ENCODE assay signal across 1 cellular context in the genomic region with DNA sequence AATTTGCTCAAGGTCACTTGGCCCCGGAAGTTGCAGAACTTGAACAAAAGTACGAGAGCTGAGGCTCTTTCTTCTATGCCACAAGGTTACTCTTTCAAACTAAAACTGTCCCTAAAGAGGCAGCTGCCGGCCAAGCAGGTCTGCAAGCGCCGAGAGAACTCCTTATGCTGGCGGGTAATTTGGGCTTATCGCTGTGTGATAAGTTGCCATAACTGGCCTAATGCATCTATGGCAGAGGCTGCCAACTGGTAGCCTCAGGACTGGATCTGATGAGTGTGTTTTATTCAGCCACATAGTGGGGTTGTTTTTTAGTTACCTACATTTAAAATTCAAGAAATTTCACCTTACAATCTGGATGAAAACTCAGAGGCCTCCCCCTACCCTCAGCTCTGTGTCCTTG.
TF ChIP-seq lines count a peak whose summit lies in the region.

No MANE protein-coding gene starts in this region.

TF ChIP-seq in SK-N-SH, 30 proteins besides CTCF, POLR2A, EP300 and RAD21 (continued from another document):
- TF ChIP-seq, protein P1, sequence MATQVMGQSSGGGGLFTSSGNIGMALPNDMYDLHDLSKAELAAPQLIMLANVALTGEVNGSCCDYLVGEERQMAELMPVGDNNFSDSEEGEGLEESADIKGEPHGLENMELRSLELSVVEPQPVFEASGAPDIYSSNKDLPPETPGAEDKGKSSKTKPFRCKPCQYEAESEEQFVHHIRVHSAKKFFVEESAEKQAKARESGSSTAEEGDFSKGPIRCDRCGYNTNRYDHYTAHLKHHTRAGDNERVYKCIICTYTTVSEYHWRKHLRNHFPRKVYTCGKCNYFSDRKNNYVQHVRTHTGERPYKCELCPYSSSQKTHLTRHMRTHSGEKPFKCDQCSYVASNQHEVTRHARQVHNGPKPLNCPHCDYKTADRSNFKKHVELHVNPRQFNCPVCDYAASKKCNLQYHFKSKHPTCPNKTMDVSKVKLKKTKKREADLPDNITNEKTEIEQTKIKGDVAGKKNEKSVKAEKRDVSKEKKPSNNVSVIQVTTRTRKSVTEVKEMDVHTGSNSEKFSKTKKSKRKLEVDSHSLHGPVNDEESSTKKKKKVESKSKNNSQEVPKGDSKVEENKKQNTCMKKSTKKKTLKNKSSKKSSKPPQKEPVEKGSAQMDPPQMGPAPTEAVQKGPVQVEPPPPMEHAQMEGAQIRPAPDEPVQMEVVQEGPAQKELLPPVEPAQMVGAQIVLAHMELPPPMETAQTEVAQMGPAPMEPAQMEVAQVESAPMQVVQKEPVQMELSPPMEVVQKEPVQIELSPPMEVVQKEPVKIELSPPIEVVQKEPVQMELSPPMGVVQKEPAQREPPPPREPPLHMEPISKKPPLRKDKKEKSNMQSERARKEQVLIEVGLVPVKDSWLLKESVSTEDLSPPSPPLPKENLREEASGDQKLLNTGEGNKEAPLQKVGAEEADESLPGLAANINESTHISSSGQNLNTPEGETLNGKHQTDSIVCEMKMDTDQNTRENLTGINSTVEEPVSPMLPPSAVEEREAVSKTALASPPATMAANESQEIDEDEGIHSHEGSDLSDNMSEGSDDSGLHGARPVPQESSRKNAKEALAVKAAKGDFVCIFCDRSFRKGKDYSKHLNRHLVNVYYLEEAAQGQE (IDR thresholded peaks at IDR 0.05; ENCODE audit: low read depth, low read length), result no peak
- TF ChIP-seq RXRA (IDR thresholded peaks at IDR 0.05; ENCODE audit: borderline replicate concordance, low read depth) (no peak), RFX5 (IDR thresholded peaks at IDR 0.05; ENCODE audit: low read length) (no peak), EZH2phosphoT487 (IDR thresholded peaks at IDR 0.05; ENCODE audit: borderline replicate concordance, low read depth) (no peak), SMC3 (IDR thresholded peaks at IDR 0.05; ENCODE audit: low read depth, low read length) (no peak), TCF12 (IDR thresholded peaks at IDR 0.05) (no peak), FOXJ3 (CRISPR knock-in tag; IDR thresholded peaks at IDR 0.05) (0 out of 2 replicates have a peak, but pooled peaks have one; percentile 73), MXI1 (IDR thresholded peaks at IDR 0.05; ENCODE audit: low read depth, low read length) (0 out of 2 replicates have a peak, but pooled peaks have one; percentile 46), TAF1 (IDR thresholded peaks at IDR 0.05; ENCODE audit: borderline replicate concordance, low read depth, low read length) (no peak), GABPA (IDR thresholded peaks at IDR 0.05; ENCODE audit: low read depth) (no peak), FOSL2 (IDR thresholded peaks at IDR 0.05; ENCODE audit: borderline replicate concordance, low read depth) (no peak), POLR2AphosphoS5 (IDR thresholded peaks at IDR 0.05; ENCODE audit: low read depth, low read length) (no peak), FOXM1 (IDR thresholded peaks at IDR 0.05; ENCODE audit: low read depth) (no peak), NFIC (IDR thresholded peaks at IDR 0.05; ENCODE audit: borderline replicate concordance) (no peak), CHD2 (IDR thresholded peaks at IDR 0.05; ENCODE audit: low read length, partially characterized antibody) (peak; percentile 59), GATA2 (CRISPR knock-in tag; IDR thresholded peaks at IDR 0.05) (peak; percentile 90), MEF2A (IDR thresholded peaks at IDR 0.05; ENCODE audit: borderline replicate concordance, low read depth) (no peak), YY1 (IDR thresholded peaks at IDR 0.05; ENCODE audit: low read depth) (no peak), NRF1 (IDR thresholded peaks at IDR 0.05; ENCODE audit: low read depth, low read length) (no peak), TEAD4 (IDR thresholded peaks at IDR 0.05; ENCODE audit: borderline replicate concordance, insufficient read depth) (no peak), SIN3A (IDR thresholded peaks at IDR 0.05; ENCODE audit: borderline replicate concordance, low read depth, low read length) (no peak)
- TF ChIP-seq, protein P2, sequence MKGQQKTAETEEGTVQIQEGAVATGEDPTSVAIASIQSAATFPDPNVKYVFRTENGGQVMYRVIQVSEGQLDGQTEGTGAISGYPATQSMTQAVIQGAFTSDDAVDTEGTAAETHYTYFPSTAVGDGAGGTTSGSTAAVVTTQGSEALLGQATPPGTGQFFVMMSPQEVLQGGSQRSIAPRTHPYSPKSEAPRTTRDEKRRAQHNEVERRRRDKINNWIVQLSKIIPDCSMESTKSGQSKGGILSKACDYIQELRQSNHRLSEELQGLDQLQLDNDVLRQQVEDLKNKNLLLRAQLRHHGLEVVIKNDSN (IDR thresholded peaks at IDR 0.05; ENCODE audit: borderline replicate concordance, low read depth), result no peak
- TF ChIP-seq, protein P3, sequence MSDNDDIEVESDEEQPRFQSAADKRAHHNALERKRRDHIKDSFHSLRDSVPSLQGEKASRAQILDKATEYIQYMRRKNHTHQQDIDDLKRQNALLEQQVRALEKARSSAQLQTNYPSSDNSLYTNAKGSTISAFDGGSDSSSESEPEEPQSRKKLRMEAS (IDR thresholded peaks at IDR 0.05; ENCODE audit: low read depth), result no peak
- TF ChIP-seq, protein P4, sequence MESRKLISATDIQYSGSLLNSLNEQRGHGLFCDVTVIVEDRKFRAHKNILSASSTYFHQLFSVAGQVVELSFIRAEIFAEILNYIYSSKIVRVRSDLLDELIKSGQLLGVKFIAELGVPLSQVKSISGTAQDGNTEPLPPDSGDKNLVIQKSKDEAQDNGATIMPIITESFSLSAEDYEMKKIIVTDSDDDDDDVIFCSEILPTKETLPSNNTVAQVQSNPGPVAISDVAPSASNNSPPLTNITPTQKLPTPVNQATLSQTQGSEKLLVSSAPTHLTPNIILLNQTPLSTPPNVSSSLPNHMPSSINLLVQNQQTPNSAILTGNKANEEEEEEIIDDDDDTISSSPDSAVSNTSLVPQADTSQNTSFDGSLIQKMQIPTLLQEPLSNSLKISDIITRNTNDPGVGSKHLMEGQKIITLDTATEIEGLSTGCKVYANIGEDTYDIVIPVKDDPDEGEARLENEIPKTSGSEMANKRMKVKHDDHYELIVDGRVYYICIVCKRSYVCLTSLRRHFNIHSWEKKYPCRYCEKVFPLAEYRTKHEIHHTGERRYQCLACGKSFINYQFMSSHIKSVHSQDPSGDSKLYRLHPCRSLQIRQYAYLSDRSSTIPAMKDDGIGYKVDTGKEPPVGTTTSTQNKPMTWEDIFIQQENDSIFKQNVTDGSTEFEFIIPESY (IDR thresholded peaks at IDR 0.05; ENCODE audit: borderline replicate concordance, low read depth), result no peak
- TF ChIP-seq, protein P5, sequence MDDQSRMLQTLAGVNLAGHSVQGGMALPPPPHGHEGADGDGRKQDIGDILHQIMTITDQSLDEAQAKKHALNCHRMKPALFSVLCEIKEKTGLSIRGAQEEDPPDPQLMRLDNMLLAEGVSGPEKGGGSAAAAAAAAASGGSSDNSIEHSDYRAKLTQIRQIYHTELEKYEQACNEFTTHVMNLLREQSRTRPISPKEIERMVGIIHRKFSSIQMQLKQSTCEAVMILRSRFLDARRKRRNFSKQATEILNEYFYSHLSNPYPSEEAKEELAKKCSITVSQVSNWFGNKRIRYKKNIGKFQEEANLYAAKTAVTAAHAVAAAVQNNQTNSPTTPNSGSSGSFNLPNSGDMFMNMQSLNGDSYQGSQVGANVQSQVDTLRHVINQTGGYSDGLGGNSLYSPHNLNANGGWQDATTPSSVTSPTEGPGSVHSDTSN (IDR thresholded peaks at IDR 0.05), result no peak
- TF ChIP-seq, protein P6, sequence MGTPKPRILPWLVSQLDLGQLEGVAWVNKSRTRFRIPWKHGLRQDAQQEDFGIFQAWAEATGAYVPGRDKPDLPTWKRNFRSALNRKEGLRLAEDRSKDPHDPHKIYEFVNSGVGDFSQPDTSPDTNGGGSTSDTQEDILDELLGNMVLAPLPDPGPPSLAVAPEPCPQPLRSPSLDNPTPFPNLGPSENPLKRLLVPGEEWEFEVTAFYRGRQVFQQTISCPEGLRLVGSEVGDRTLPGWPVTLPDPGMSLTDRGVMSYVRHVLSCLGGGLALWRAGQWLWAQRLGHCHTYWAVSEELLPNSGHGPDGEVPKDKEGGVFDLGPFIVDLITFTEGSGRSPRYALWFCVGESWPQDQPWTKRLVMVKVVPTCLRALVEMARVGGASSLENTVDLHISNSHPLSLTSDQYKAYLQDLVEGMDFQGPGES (IDR thresholded peaks at IDR 0.05; ENCODE audit: low read depth, low read length), result no peak; the same call in 1 of the 2 replicates
- TF ChIP-seq, protein P7, sequence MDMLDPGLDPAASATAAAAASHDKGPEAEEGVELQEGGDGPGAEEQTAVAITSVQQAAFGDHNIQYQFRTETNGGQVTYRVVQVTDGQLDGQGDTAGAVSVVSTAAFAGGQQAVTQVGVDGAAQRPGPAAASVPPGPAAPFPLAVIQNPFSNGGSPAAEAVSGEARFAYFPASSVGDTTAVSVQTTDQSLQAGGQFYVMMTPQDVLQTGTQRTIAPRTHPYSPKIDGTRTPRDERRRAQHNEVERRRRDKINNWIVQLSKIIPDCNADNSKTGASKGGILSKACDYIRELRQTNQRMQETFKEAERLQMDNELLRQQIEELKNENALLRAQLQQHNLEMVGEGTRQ (IDR thresholded peaks at IDR 0.05; ENCODE audit: borderline replicate concordance, low read depth, low read length), result no peak
